In the genomic region with DNA sequence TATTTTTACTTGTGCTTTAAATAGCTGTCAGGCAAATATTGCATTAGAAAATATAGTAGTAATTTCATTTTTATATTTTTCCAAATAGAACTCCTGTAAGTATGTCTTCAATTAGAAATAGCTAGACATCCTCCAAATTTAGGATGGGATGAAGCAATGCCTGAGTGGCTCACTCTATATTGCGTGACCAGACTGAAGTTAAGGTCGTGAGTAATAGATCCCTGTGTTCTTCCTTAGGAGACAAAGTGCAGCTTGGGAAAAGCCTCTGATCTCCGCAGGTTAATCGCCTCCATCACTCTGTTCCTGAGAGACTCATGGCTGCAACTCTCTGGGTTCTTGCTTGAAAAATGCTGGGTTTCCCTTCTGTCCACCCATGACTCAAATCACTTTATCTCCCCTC, we compare ENCODE assay signal across 26 cellular contexts.
"Had no signal": no experiment of that assay in that cellular context is flagged by ENCODE, and none has a peak within 500 bp of the region (broad histone marks: within the 10 kb centered on the region; RNA-seq: fewer than 3 reads in every experiment).

No MANE protein-coding gene starts in this region.

- H3K27me3 ChIP-seq: ascending aorta had no signal

- H3K4me1 ChIP-seq: ascending aorta had no signal

- H3K36me3 ChIP-seq: ascending aorta had no signal

- H3K27ac ChIP-seq: ascending aorta, SK-N-MC had no signal

- DNase-seq: activated B cell treated with CpG ODN at 0.5 μM for 24 hours; activated CD4-positive, alpha-beta T cell treated with anti-CD3 and anti-CD28 coated beads for 1 hour; activated CD4-positive, alpha-beta T cell treated with anti-CD3 and anti-CD28 coated beads, Interleukin-2, amount 10 ng/mL, durations not matched to agents 24 days and 14 days; activated CD4-positive, alpha-beta T cell treated with anti-CD3 and anti-CD28 coated beads, Interleukin-2, amount 50 U/mL, for 48 hours; activated CD8-positive, alpha-beta memory T cell treated with anti-CD3 and anti-CD28 coated beads for 24 hours; activated effector memory CD4-positive, alpha-beta T cell treated with anti-CD3 and anti-CD28 coated beads, Interleukin-2, amount 50 U/mL, for 16 hours; activated naive CD4-positive, alpha-beta T cell treated with Interleukin-2 at 50 U/mL for 16 hours; activated naive CD8-positive, alpha-beta T cell treated with anti-CD3 and anti-CD28 coated beads, Interleukin-2, amount 50 U/mL, for 24 hours; activated T-cell treated with anti-CD3 and anti-CD28 coated beads, Interleukin-2, amount 50 U/mL, for 4 hours; amniotic stem cell; NCI-H1092; NCI-H1417; NCI-H1930; NCI-H2171; NCI-H2227 treated with DMSO at 0.1 percent for 48 hours; NCI-H446 treated with DMSO at 0.1 percent for 48 hours; NCI-H526; NCI-H82; RPMI8226; T-cell; T-helper 2 cell; T1000 had no signal

- ATAC-seq: activated naive CD4-positive, alpha-beta T cell treated with anti-CD3 and anti-CD28 coated beads, Interleukin-2, amount 50 U/mL, for 72 hours; activated naive CD8-positive, alpha-beta T cell treated with anti-CD3 and anti-CD28 coated beads, Interleukin-2, amount 50 U/mL, for 24 hours; activated T-cell treated with anti-CD3 and anti-CD28 coated beads, Interleukin-2, amount 50 U/mL, for 4 hours; Right ventricle myocardium inferior; T-cell had no signal

- H3K9me3 ChIP-seq: ascending aorta had no signal

- H3K4me3 ChIP-seq: ascending aorta, SK-N-MC had no signal
